Comparison of ENCODE assay signal across 9 cellular contexts in genomic region chr16:4263504-4264436, GRCh38. TPM values are rescaled to one million over a fixed set of nuclear protein-coding genes. Genes with fewer than 3 reads are reported as not detected.
DNase-seq lines count a peak whose midpoint lies in the region; ATAC-seq and TF ChIP-seq lines count a peak whose summit lies in the region.
"Had no signal": no experiment of that assay in that cellular context is flagged by ENCODE, and none has a peak within 500 bp of the region (broad histone marks: within the 10 kb centered on the region; RNA-seq: fewer than 3 reads in every experiment).

No MANE protein-coding gene starts in this region.

- H2AFZ ChIP-seq in osteoblast (ENCODE audit: low read length) = peak overlapping the region; percentile 70

- no peak for DNase-seq in CD8-positive, alpha-beta memory T cell
- DNase-seq in NCI-H69 (lab: John Stamatoyannopoulos, UW) (peak; percentile 32), erythroblast (lab: John Stamatoyannopoulos, UW) (peak; percentile 76 to 78), osteoblast (ENCODE audit: insufficient read length, low spot score, missing footprints) (peak; percentile 97), NCI-H2029 (lab: John Stamatoyannopoulos, UW) (no peak), Ammon's horn (ENCODE audit: low spot score) (no peak), glomerular visceral epithelial cell (ENCODE audit: extremely low spot score) (no peak)

- H4K20me1 ChIP-seq in osteoblast (ENCODE audit: insufficient read depth, low read length) = peaks cover 4% of the 10 kb centered on the region

- H3K9me3 Mint-ChIP-seq in CD8-positive, alpha-beta memory T cell = no peaks in the 10 kb centered on the region
- H3K9me3 Mint-ChIP-seq: T-helper 1 cell treated with Interleukin-12 subunit alpha and Interleukin-12 subunit beta and Interleukin-4 antibody, amounts not matched to agents 30 μg/mL and 1 μg/mL, for 36 hours had no signal

- H3K27me3 ChIP-seq in CD8-positive, alpha-beta memory T cell (ENCODE audit: insufficient read depth, low read length, poor library complexity, severe bottlenecking) = no peaks in the 10 kb centered on the region
- H3K27me3 ChIP-seq in osteoblast (ENCODE audit: insufficient read depth, low read length) = no peaks in the 10 kb centered on the region

- no peak overlapping the region for H3K4me3 Mint-ChIP-seq in CD8-positive, alpha-beta memory T cell
- H3K4me3 Mint-ChIP-seq: T-helper 1 cell treated with Interleukin-12 subunit alpha and Interleukin-12 subunit beta and Interleukin-4 antibody, amounts not matched to agents 30 μg/mL and 1 μg/mL, for 36 hours had no signal

- H3K9me3 ChIP-seq in CD8-positive, alpha-beta memory T cell (ENCODE audit: low read length) = no peaks in the 10 kb centered on the region
- no peaks in the 10 kb centered on the region for H3K9me3 ChIP-seq in osteoblast (ENCODE audit: low read depth, low read length)

- no peak for TF ChIP-seq CTCF in osteoblast (IDR thresholded peaks at IDR 0.05; ENCODE audit: extremely low read depth, low read depth, low read length)

- H3K27ac Mint-ChIP-seq in CD8-positive, alpha-beta memory T cell = peak overlapping the region in 2 of 8 donors; percentile 8 to 19
- H3K27ac Mint-ChIP-seq: T-helper 1 cell treated with Interleukin-12 subunit alpha and Interleukin-12 subunit beta and Interleukin-4 antibody, amounts not matched to agents 30 μg/mL and 1 μg/mL, for 36 hours had no signal

- peaks cover 0 to 32% (median 3%) of the 10 kb centered on the region in 3 donors for H3K36me3 Mint-ChIP-seq in CD8-positive, alpha-beta memory T cell

- no peaks in the 10 kb centered on the region for H3K27me3 Mint-ChIP-seq in CD8-positive, alpha-beta memory T cell

- H3K4me3 ChIP-seq in CD8-positive, alpha-beta memory T cell (ENCODE audit: low read length) = no peak overlapping the region
- H3K4me3 ChIP-seq in osteoblast (ENCODE audit: insufficient read depth, low read length) = peak overlapping the region; percentile 39

- ATAC-seq in GM19035 (IDR thresholded peaks at IDR 0.05; ENCODE audit: unreplicated experiment) = no peak

- peaks cover 6 to 12% (median 7%) of the 10 kb centered on the region in 3 donors for H3K4me1 Mint-ChIP-seq in CD8-positive, alpha-beta memory T cell

- peaks cover 18% of the 10 kb centered on the region for H3K79me2 ChIP-seq in osteoblast (ENCODE audit: insufficient read depth, low read length)

- H3K4me2 ChIP-seq in osteoblast (ENCODE audit: insufficient read depth, low read length) = peak overlapping the region; percentile 63

- POLR2A ChIA-PET in CD8-positive, alpha-beta memory T cell (lab: Charles Lee) = no interaction called here

- H3K27ac ChIP-seq in CD8-positive, alpha-beta memory T cell (ENCODE audit: low read depth, low read length) = peak overlapping the region; percentile 4
- H3K27ac ChIP-seq in osteoblast (ENCODE audit: low read depth, low read length) = no peak overlapping the region

- no peak for TF ChIP-seq POLR2A in erythroblast (IDR thresholded peaks at IDR 0.05; ENCODE audit: low read length)

- H3K36me3 ChIP-seq in CD8-positive, alpha-beta memory T cell (ENCODE audit: insufficient read depth, low read length) = peaks cover 12% of the 10 kb centered on the region
- H3K36me3 ChIP-seq in osteoblast (ENCODE audit: insufficient read depth, low read length) = no peaks in the 10 kb centered on the region

- H3K4me1 ChIP-seq in CD8-positive, alpha-beta memory T cell (ENCODE audit: insufficient read depth, low read length) = no peaks in the 10 kb centered on the region
- H3K4me1 ChIP-seq in osteoblast (ENCODE audit: insufficient read depth, low read length) = peaks cover 8% of the 10 kb centered on the region

- CTCF ChIA-PET in CD8-positive, alpha-beta memory T cell (lab: Charles Lee) = interaction anchor here (2.1 kb wide), 1 partner anchor 10 kb away, joined by 10 read pairs; no protein-coding TSS in a partner anchor

RNA-seq across cellular contexts. Expression of gene TFAP4, which starts 9.1 kb away (rescaled TPM):
- total RNA-seq in CD8-positive, alpha-beta memory T cell = 10 to 100 TPM; 43.0 to 43.8 TPM
- polyA plus RNA-seq in CD8-positive, alpha-beta memory T cell = 0.92 TPM
- 6.5 and 9.1 TPM in 2 replicates for total RNA-seq in osteoblast

RNA-seq across cellular contexts. Expression of gene SRL, which starts 21.9 kb away (rescaled TPM):
- not detected for total RNA-seq in CD8-positive, alpha-beta memory T cell
- not detected for polyA plus RNA-seq in CD8-positive, alpha-beta memory T cell
- not detected in 2 replicates for total RNA-seq in osteoblast

RNA-seq across cellular contexts. Expression of gene GLIS2, which starts 52.1 kb away (rescaled TPM):
- under 1 TPM; 0.13 to 0.26 TPM for total RNA-seq in CD8-positive, alpha-beta memory T cell
- not detected for polyA plus RNA-seq in CD8-positive, alpha-beta memory T cell
- total RNA-seq in osteoblast = 5.0 and 5.4 TPM in 2 replicates

Comparison
In these comparisons a context has a peak if more than half of its experiments do, and no peak if none do; other contexts are left out.
1. DNase-seq: peak in NCI-H69 (single experiment), erythroblast (2 of 2) and osteoblast (single experiment); none in CD8-positive, alpha-beta memory T cell (0 of 5), NCI-H2029 (single experiment), Ammon's horn (single experiment) and glomerular visceral epithelial cell (single experiment).